ENCODE assay signal across 9 cellular contexts in genomic region chr21:44709426-44710293, GRCh38. TPM values are rescaled to one million over a fixed set of nuclear protein-coding genes. Genes with fewer than 3 reads are reported as not detected.
DNase-seq lines count a peak whose midpoint lies in the region; TF ChIP-seq lines count a peak whose summit lies in the region.
"Had no signal": no experiment of that assay in that cellular context is flagged by ENCODE, and none has a peak within 500 bp of the region (broad histone marks: within the 10 kb centered on the region; RNA-seq: fewer than 3 reads in every experiment).

No MANE protein-coding gene starts in this region.

- H3K4me1 Mint-ChIP-seq in Caco-2 (ENCODE audit: low read depth, unreplicated experiment), result peaks cover 7% of the 10 kb centered on the region

- H3K36me3 ChIP-seq in A673 (ENCODE audit: insufficient read depth, low read length, poor library complexity, severe bottlenecking) (no peaks in the 10 kb centered on the region), iPS-15b (ENCODE audit: control insufficient read depth, insufficient read depth, low read length) (no peaks in the 10 kb centered on the region), Caco-2 (ENCODE audit: control insufficient read depth, insufficient read depth, low read length) (no peaks in the 10 kb centered on the region)

- peaks cover 4% of the 10 kb centered on the region for H3K4me1 ChIP-seq in A673 (ENCODE audit: insufficient read depth, low read length, poor library complexity, severe bottlenecking)
- H3K4me1 ChIP-seq in iPS-15b (ENCODE audit: control insufficient read depth, insufficient read depth, low read length), result peaks cover 24% of the 10 kb centered on the region
- peaks cover 6% of the 10 kb centered on the region; the same call in 1 of the 2 replicates for H3K4me1 ChIP-seq in Caco-2

- no peak overlapping the region for H3K9ac ChIP-seq in iPS-15b (ENCODE audit: low read depth, low read length)

- BruUV-seq in A673 (replicated peaks; lab: Mats Ljungman, UMichigan) (no TSS peak), Caco-2 (replicated peaks; lab: Mats Ljungman, UMichigan) (no TSS peak)

- H3K4me3 Mint-ChIP-seq in Caco-2 (ENCODE audit: unreplicated experiment), result no peak overlapping the region

- no peak overlapping the region for H3K27ac ChIP-seq in A673 (ENCODE audit: low read depth, low read length, poor library complexity, severe bottlenecking)

- peaks cover 9% of the 10 kb centered on the region for H3K27me3 Mint-ChIP-seq in Caco-2 (ENCODE audit: insufficient read depth, unreplicated experiment)

- H3K9me3 ChIP-seq in A673 (ENCODE audit: low read depth, low read length, poor library complexity, severe bottlenecking) (no peaks in the 10 kb centered on the region), iPS-15b (ENCODE audit: control insufficient read depth, insufficient read depth, low read length) (no peaks in the 10 kb centered on the region), Caco-2 (no peaks in the 10 kb centered on the region; the same call in 1 of the 2 replicates)

- no peaks in the 10 kb centered on the region for H3K9me3 Mint-ChIP-seq in Caco-2 (ENCODE audit: unreplicated experiment)

- CTCF ChIA-PET in A673 (lab: Charles Lee) (no interaction called here), Caco-2 (lab: Charles Lee) (interaction anchor here (1.1 kb wide), 1 partner anchor 11 kb away, joined by 3 read pairs; no protein-coding TSS in a partner anchor)

- DNase-seq in A673 (ENCODE audit: low spot score), result peak; percentile 34
- DNase-seq in NCI-H1105 (lab: John Stamatoyannopoulos, UW), result peak; percentile 90
- DNase-seq in activated T-cell treated with anti-CD3 and anti-CD28 coated beads for 4 hours, result peak; percentile 44
- DNase-seq in HCEC 1CT, result no peak
- DNase-seq in OCI-M1 (lab: John Stamatoyannopoulos, UW), result no peak
- DNase-seq in SW 1271 (lab: John Stamatoyannopoulos, UW), result no peak
- DNase-seq in Caco-2, result no peak

- H3K36me3 Mint-ChIP-seq in Caco-2 (ENCODE audit: insufficient read depth, unreplicated experiment), result no peaks in the 10 kb centered on the region

- H3K4me3 ChIP-seq in A673 (ENCODE audit: low read depth, low read length, poor library complexity, severe bottlenecking) (no peak overlapping the region), iPS-15b (ENCODE audit: low read depth, low read length) (peak overlapping the region; percentile 48), Caco-2 (ENCODE audit: low read depth, low read length) (no peak overlapping the region)

- no peak overlapping the region for H3K27ac Mint-ChIP-seq in Caco-2 (ENCODE audit: unreplicated experiment)

- intact Hi-C loops in A673 (cut with micrococcal nuclease; ENCODE audit: unreplicated experiment), result no loop called here
- intact Hi-C loops in Caco-2 (cut with micrococcal nuclease; ENCODE audit: unreplicated experiment), result no loop called here

- POLR2A ChIA-PET in A673 (lab: Charles Lee; ENCODE audit: low non-redundant PET) (no interaction called here), Caco-2 (lab: Charles Lee) (no interaction called here)

- TF ChIP-seq CTCF in A673 (conservative IDR thresholded peaks at IDR 0.05; ENCODE audit: low read depth, low read length) (no peak), Caco-2 (IDR thresholded peaks at IDR 0.05; ENCODE audit: insufficient read depth in 1 of 2, low read depth in 1 of 2, low read length in 1 of 2, severe bottlenecking in 1 of 2, unreplicated experiment in 1 of 2) (no peak)

- H3K27me3 ChIP-seq in A673 (replicated peaks; ENCODE audit: insufficient read depth, low read depth, low read length, poor library complexity) (peaks cover 13% of the 10 kb centered on the region), iPS-15b (ENCODE audit: control insufficient read depth, insufficient read depth, low read length) (peaks cover 46% of the 10 kb centered on the region), Caco-2 (replicated peaks; ENCODE audit: control insufficient read depth, insufficient read depth, low read length) (no peaks in the 10 kb centered on the region)

RNA-seq across cellular contexts. Expression of gene TSPEAR, which starts 1.7 kb away (rescaled TPM):
- 8.3 and 12.4 TPM in 2 replicates for total RNA-seq in A673 (2021)
- 0.12 and 0.32 TPM in 2 replicates for total RNA-seq in Caco-2 (2022)
- total RNA-seq: fibroblast of lung had no signal

RNA-seq across cellular contexts. Expression of gene KRTAP10-12, which starts 12.7 kb away (rescaled TPM):
- not detected in 2 replicates for total RNA-seq in A673 (2021)
- not detected in 2 replicates for total RNA-seq in Caco-2 (2022)
- total RNA-seq: fibroblast of lung had no signal

RNA-seq across cellular contexts. Expression of gene KRTAP12-1, which starts 27.7 kb away (rescaled TPM):
- total RNA-seq in A673 (2021) (0.80 and 2.8 TPM in 2 replicates), Caco-2 (2022) (not detected in 2 replicates)
- total RNA-seq: fibroblast of lung had no signal

RNA-seq across cellular contexts. Expression of gene KRTAP12-2, which starts 42.9 kb away (rescaled TPM):
- 1.6 and 1.8 TPM in 2 replicates for total RNA-seq in A673 (2021)
- total RNA-seq in Caco-2 (2022), result not detected in 2 replicates
- total RNA-seq: fibroblast of lung had no signal

RNA-seq across cellular contexts. Expression of gene KRTAP12-3, which starts 51.9 kb away (rescaled TPM):
- total RNA-seq in A673 (2021) (not detected in 2 replicates), Caco-2 (2022) (not detected in 2 replicates)
- total RNA-seq: fibroblast of lung had no signal

Comparison
In these comparisons a context has a peak if more than half of its experiments do, and no peak if none do; other contexts are left out.
1. DNase-seq: peak in A673 (single experiment), NCI-H1105 (single experiment) and activated T-cell treated with anti-CD3 and anti-CD28 coated beads for 4 hours (single experiment); none in HCEC 1CT (single experiment), OCI-M1 (single experiment), SW 1271 (0 of 2) and Caco-2 (0 of 2).